ENCODE assay signal across 15 cellular contexts in genomic region chr15:85388506-85388905, GRCh38. TPM values are rescaled to one million over a fixed set of nuclear protein-coding genes. Genes with fewer than 3 reads are reported as not detected.
DNase-seq lines count a peak whose midpoint lies in the region; ATAC-seq and TF ChIP-seq lines count a peak whose summit lies in the region.
"Had no signal": no experiment of that assay in that cellular context is flagged by ENCODE, and none has a peak within 500 bp of the region (broad histone marks: within the 10 kb centered on the region; RNA-seq: fewer than 3 reads in every experiment).

No MANE protein-coding gene starts in this region.

- H3F3A ChIP-seq in GM23338 (replicated peaks; ENCODE audit: low read depth), result no peaks in the 10 kb centered on the region

- intact Hi-C loops in activated B cell treated with CpG ODN at 0.5 μM for 24 hours (cut with micrococcal nuclease), result loop anchor here (1.0 kb wide), 2 partner anchors 16 to 26 kb away; no protein-coding TSS in a partner anchor
- intact Hi-C loops in CD14-positive monocyte (cut with micrococcal nuclease), result no loop called here

- no peaks in the 10 kb centered on the region for H3K27me3 ChIP-seq in GM23338 (ENCODE audit: insufficient read depth)
- H3K27me3 ChIP-seq: BLaER1 treated with 17β-estradiol and CSF1 and Interleukin-3, amounts not matched to agents 10 nM and 100 nM had no signal

- no peak for ATAC-seq in GM23338
- ATAC-seq in activated B cell treated with CpG ODN at 0.5 μM for 24 hours (ENCODE audit: low read depth), result no peak
- ATAC-seq in memory B cell (ENCODE audit: low read depth), result no peak
- ATAC-seq: K562 had no signal

- H3K9me2 ChIP-seq in GM23338 (ENCODE audit: insufficient read depth), result no peaks in the 10 kb centered on the region

- DNase-seq in AG10803 (ENCODE audit: low read depth), result peak; percentile 20
- no peak for DNase-seq in GM23338 (ENCODE audit: low spot score)
- no peak for DNase-seq in activated B cell treated with CpG ODN at 0.5 μM for 24 hours
- DNase-seq in memory B cell (ENCODE audit: low spot score in 2 of 2), result no peak
- DNase-seq in NCI-H524 treated with DMSO at 0.1 percent for 48 hours (lab: John Stamatoyannopoulos, UW), result no peak
- DNase-seq in NCI-H1105 treated with DMSO at 0.1 percent for 48 hours (lab: John Stamatoyannopoulos, UW), result no peak
- no peak for DNase-seq in OCI-M2 (lab: John Stamatoyannopoulos, UW; ENCODE audit: unreplicated experiment)
- no peak for DNase-seq in CD14-positive monocyte (ENCODE audit: low spot score)
- DNase-seq: DMS 273 treated with DMSO at 0.1 percent for 48 hours, EL, H9, NCI-H1694, SIG-M5 had no signal

- H3K79me2 ChIP-seq in GM23338 (replicated peaks; ENCODE audit: insufficient read depth), result peaks cover 100% of the 10 kb centered on the region

- H3K27ac Mint-ChIP-seq in GM23338 (no peak overlapping the region), activated B cell treated with CpG ODN at 0.5 μM for 24 hours (peak overlapping the region; percentile 65), memory B cell (no peak overlapping the region), CD14-positive monocyte (no peak overlapping the region)

- 0 out of 2 replicates have a peak overlapping the region, but pooled peaks have one; percentile 43 for H3K27ac ChIP-seq in GM23338 (ENCODE audit: low read depth)
- H3K27ac ChIP-seq: BLaER1 treated with 17β-estradiol and CSF1 and Interleukin-3, amounts not matched to agents 10 nM and 100 nM had no signal

- no peaks in the 10 kb centered on the region for H3K36me3 ChIP-seq in GM23338 (ENCODE audit: insufficient read depth)

- H2AFZ ChIP-seq in GM23338, result no peak overlapping the region

- TF ChIP-seq CTCF in AG10803 (conservative IDR thresholded peaks at IDR 0.05; ENCODE audit: low read length) (no peak), GM23338 (conservative IDR thresholded peaks at IDR 0.05; ENCODE audit: low read depth in 2 of 2) (no peak), activated B cell treated with CpG ODN at 0.5 μM for 24 hours (IDR thresholded peaks at IDR 0.05) (no peak), CD14-positive monocyte (IDR thresholded peaks at IDR 0.05) (no peak)

- peaks cover 39% of the 10 kb centered on the region for H4K20me1 ChIP-seq in GM23338 (replicated peaks; ENCODE audit: insufficient read depth)

- POLR2A ChIA-PET in activated B cell treated with CpG ODN at 0.5 μM for 24 hours (lab: Charles Lee), result interaction anchor here (0.8 to 13.7 kb wide), 6 partner anchors 8 to 70 kb away, joined by 4 to 395 read pairs (median 9); partner anchors contain the start of gene AKAP13

- H3K9me3 Mint-ChIP-seq in GM23338, result no peaks in the 10 kb centered on the region
- no peaks in the 10 kb centered on the region for H3K9me3 Mint-ChIP-seq in activated B cell treated with CpG ODN at 0.5 μM for 24 hours
- H3K9me3 Mint-ChIP-seq in memory B cell, result no peaks in the 10 kb centered on the region
- peaks cover 0 to 2% (median 0%) of the 10 kb centered on the region in 7 donors for H3K9me3 Mint-ChIP-seq in CD14-positive monocyte
- H3K9me3 Mint-ChIP-seq: H9 had no signal

- H3K4me1 Mint-ChIP-seq in GM23338, result peaks cover 13% of the 10 kb centered on the region
- H3K4me1 Mint-ChIP-seq in activated B cell treated with CpG ODN at 0.5 μM for 24 hours, result peaks cover 40% of the 10 kb centered on the region
- H3K4me1 Mint-ChIP-seq in memory B cell, result peaks cover 32% of the 10 kb centered on the region
- H3K4me1 Mint-ChIP-seq in CD14-positive monocyte, result peaks cover 23% of the 10 kb centered on the region

- no peak overlapping the region for H3K4me2 ChIP-seq in GM23338

- peaks cover 27% of the 10 kb centered on the region for H3K4me1 ChIP-seq in GM23338 (ENCODE audit: insufficient read depth)

- CTCF ChIA-PET in activated B cell treated with CpG ODN at 0.5 μM for 24 hours (lab: Charles Lee), result interaction anchor here (0.8 to 2.3 kb wide), 3 partner anchors 14 to 92 kb away, joined by 3 to 7 read pairs (median 3); no protein-coding TSS in a partner anchor

- no peak overlapping the region for H3K4me3 ChIP-seq in AG10803 (ENCODE audit: low read length)
- no peak overlapping the region for H3K4me3 ChIP-seq in GM23338
- H3K4me3 ChIP-seq: BLaER1 treated with 17β-estradiol and CSF1 and Interleukin-3, amounts not matched to agents 10 nM and 100 nM; K562 had no signal

- no peaks in the 10 kb centered on the region; the same call in 2 of the 3 replicates for H3K36me3 Mint-ChIP-seq in GM23338 (ENCODE audit: low read depth)
- peaks cover 25% of the 10 kb centered on the region for H3K36me3 Mint-ChIP-seq in activated B cell treated with CpG ODN at 0.5 μM for 24 hours (ENCODE audit: low read depth)
- H3K36me3 Mint-ChIP-seq in memory B cell, result peaks cover 12% of the 10 kb centered on the region
- peaks cover 0 to 5% of the 10 kb centered on the region in 2 donors for H3K36me3 Mint-ChIP-seq in CD14-positive monocyte

- H3K27me3 Mint-ChIP-seq in GM23338 (ENCODE audit: insufficient read depth, low read depth, poor library complexity) (no peaks in the 10 kb centered on the region), activated B cell treated with CpG ODN at 0.5 μM for 24 hours (no peaks in the 10 kb centered on the region), memory B cell (no peaks in the 10 kb centered on the region), CD14-positive monocyte (ENCODE audit: low read depth in 3 of 3) (peaks cover 0 to 3% (median 0%) of the 10 kb centered on the region in 3 donors)

- H3K4me3 Mint-ChIP-seq in GM23338, result no peak overlapping the region
- H3K4me3 Mint-ChIP-seq in activated B cell treated with CpG ODN at 0.5 μM for 24 hours, result peak overlapping the region; percentile 60
- H3K4me3 Mint-ChIP-seq in memory B cell, result peak overlapping the region; percentile 66
- no peak overlapping the region for H3K4me3 Mint-ChIP-seq in CD14-positive monocyte
- H3K4me3 Mint-ChIP-seq: H9 had no signal

TF ChIP-seq in GM23338, 12 proteins besides CTCF, POLR2A, EP300 and RAD21 (continues in another document):
- TF ChIP-seq EZH2phosphoT487 (IDR thresholded peaks at IDR 0.05; ENCODE audit: unreplicated experiment), result no peak
- no peak for TF ChIP-seq NANOG (IDR thresholded peaks at IDR 0.05; ENCODE audit: borderline replicate concordance)
- TF ChIP-seq CREB1 (CRISPR knock-in tag; IDR thresholded peaks at IDR 0.05; ENCODE audit: low read depth), result no peak
- no peak for TF ChIP-seq ZNF114 (CRISPR knock-in tag; IDR thresholded peaks at IDR 0.05)
- TF ChIP-seq ZNF331 (CRISPR knock-in tag; IDR thresholded peaks at IDR 0.05; ENCODE audit: low read depth), result no peak

RNA-seq across cellular contexts. Expression of gene AKAP13, which starts 8.1 kb away (rescaled TPM):
- total RNA-seq in GM23338 (2014; rRNA removed; shearing (Covaris generic)), result 49.4 and 60.7 TPM in 2 replicates
- 40.3 and 46.2 TPM in 2 replicates for polyA plus RNA-seq in GM23338 (2016; fragmentation: Nextera tagmentation; extraction: Ambion mirVana)
- 254 and 290 TPM in 2 replicates for total RNA-seq in activated B cell treated with CpG ODN at 0.5 μM for 24 hours
- polyA plus RNA-seq in CD14-positive monocyte, result 10 to 100 TPM; 47.9 to 92.6 TPM

Comparison
In these comparisons a context has a peak if more than half of its experiments do, and no peak if none do; other contexts are left out.
1. H3K4me3 Mint-ChIP-seq: peak in activated B cell treated with CpG ODN at 0.5 μM for 24 hours (single experiment) and memory B cell (single experiment); none in GM23338 (single experiment) and CD14-positive monocyte (0 of 2).